In genomic region chr6:107488875-107489635, GRCh38 we compare ENCODE assay signal across 8 cellular contexts. TPM values are rescaled to one million over a fixed set of nuclear protein-coding genes. Genes with fewer than 3 reads are reported as not detected.
A peak's percentile ranks its signal among the peaks of the same experiment; 100 is the strongest.
DNase-seq lines count a peak whose midpoint lies in the region; ATAC-seq and TF ChIP-seq lines count a peak whose summit lies in the region.

No MANE protein-coding gene starts in this region.

- 1% methylated on average over 45 to 51 of the region's 51 CpGs for WGBS in body of pancreas, 2 donors

- H3K9me3 ChIP-seq in PC-9 (ENCODE audit: insufficient read depth, low read depth) (no peaks in the 10 kb centered on the region), body of pancreas (no peaks in the 10 kb centered on the region), iPS-18c (ENCODE audit: control insufficient read depth, insufficient read depth, low read length) (no peaks in the 10 kb centered on the region), gastrocnemius medialis (no peaks in the 10 kb centered on the region)

- H3K9me2 ChIP-seq in PC-9 (ENCODE audit: insufficient read depth) = no peaks in the 10 kb centered on the region

- no peaks in the 10 kb centered on the region for H4K20me1 ChIP-seq in PC-9 (ENCODE audit: insufficient read depth)

- POLR2A ChIA-PET in PC-9 (lab: Charles Lee; ENCODE audit: unreplicated experiment) = no interaction called here

- TF ChIP-seq POLR2A in body of pancreas (IDR thresholded peaks at IDR 0.05) (no peak), gastrocnemius medialis (IDR thresholded peaks at IDR 0.05) (peak; percentile 18 to 22)

- H3K36me3 ChIP-seq in PC-9 (ENCODE audit: low read depth) = no peaks in the 10 kb centered on the region
- H3K36me3 ChIP-seq in body of pancreas (replicated peaks in 1 of 2; ENCODE audit: insufficient read depth in 1 of 2, low read depth in 2 of 2) = no peaks in the 10 kb centered on the region
- no peaks in the 10 kb centered on the region for H3K36me3 ChIP-seq in gastrocnemius medialis

- DNase-seq in Ammon's horn (ENCODE audit: low spot score) (peak; percentile 48), PC-9 (peak in 1 of 2 experiments; percentile 3), body of pancreas (peak; percentile 16 to 29 (median 18)), gastrocnemius medialis (peak in 1 of 2 donors; percentile 25), GF-D8 (lab: John Stamatoyannopoulos, UW) (no peak)

- H3K79me2 ChIP-seq in PC-9 (ENCODE audit: low read depth) = no peaks in the 10 kb centered on the region

- H3K27me3 ChIP-seq in PC-9 (ENCODE audit: insufficient read depth, low read depth) (peaks cover 35% of the 10 kb centered on the region), body of pancreas (no peaks in the 10 kb centered on the region), gastrocnemius medialis (no peaks in the 10 kb centered on the region)

- peaks cover 5% of the 10 kb centered on the region; the same call in 1 of the 2 replicates for H3K4me1 ChIP-seq in PC-9 (replicated peaks; ENCODE audit: insufficient read depth)
- H3K4me1 ChIP-seq in body of pancreas = peaks cover 23% of the 10 kb centered on the region
- peaks cover 19 to 27% of the 10 kb centered on the region in 2 donors for H3K4me1 ChIP-seq in gastrocnemius medialis

- H3K4me2 ChIP-seq in PC-9 = peak overlapping the region; percentile 98

- no TSS peak for BruUV-seq in PC-9 (replicated peaks; lab: Mats Ljungman, UMichigan)

- H3K4me3 ChIP-seq in PC-9 = peak overlapping the region; percentile 58
- H3K4me3 ChIP-seq in body of pancreas = peak overlapping the region; percentile 14 to 21
- peak overlapping the region; percentile 79 for H3K4me3 ChIP-seq in iPS-18c (ENCODE audit: insufficient read depth, low read depth, low read length)
- H3K4me3 ChIP-seq in gastrocnemius medialis = peak overlapping the region; percentile 69 to 94 (median 84)

- in situ Hi-C loops in gastrocnemius medialis (cut with MboI; ENCODE audit: low sequenced_read_pairs in 4 of 4) = loop anchor here in 2 of 4 donors (25.0 kb wide), 1 partner anchor 173 kb away; no protein-coding TSS in a partner anchor

- TF ChIP-seq CTCF in PC-9 (conservative IDR thresholded peaks at IDR 0.05) (no peak), body of pancreas (IDR thresholded peaks at IDR 0.05) (no peak), gastrocnemius medialis (IDR thresholded peaks at IDR 0.05 in 4 of 5, conservative IDR thresholded peaks at IDR 0.05 in 1 of 5) (no peak)

- CTCF ChIA-PET in PC-9 (lab: Charles Lee) = no interaction called here

- peak; percentile 9 for ATAC-seq in GM19397 (IDR thresholded peaks at IDR 0.05; ENCODE audit: unreplicated experiment)
- peak; percentile 35 for ATAC-seq in body of pancreas
- no peak for ATAC-seq in gastrocnemius medialis
- ATAC-seq in GM21723 (IDR thresholded peaks at IDR 0.05; ENCODE audit: unreplicated experiment) = no peak

- no peaks in the 10 kb centered on the region for H3F3A ChIP-seq in PC-9 (ENCODE audit: insufficient read depth, low read depth)

- intact Hi-C loops in PC-9 (cut with micrococcal nuclease; ENCODE audit: unreplicated experiment) = no loop called here
- intact Hi-C loops in body of pancreas (cut with DNase I) = no loop called here
- intact Hi-C loops in gastrocnemius medialis (cut with DNase I; ENCODE audit: low total_unique reads) = loop anchor here (1.0 kb wide), 1 partner anchor 30 kb away; the partner anchor contains the start of gene PDSS2

- H2AFZ ChIP-seq in PC-9 = peak overlapping the region; percentile 89

- no peak overlapping the region for H3K27ac ChIP-seq in PC-9
- H3K27ac ChIP-seq in body of pancreas = peak overlapping the region in 3 of 4 donors; percentile 9 to 48 (median 24)
- H3K27ac ChIP-seq in gastrocnemius medialis = peak overlapping the region; percentile 90 to 95 (median 92)

RNA-seq across cellular contexts. Expression of gene SOBP, which starts 0.9 kb away (rescaled TPM):
- 0.22 TPM in 1 of 2 replicates, not detected in the other for total RNA-seq in PC-9 (2021)
- 1 to 10 TPM in 1 of 2 donors, under 1 TPM in 1; 0.66 to 3.1 TPM for total RNA-seq in body of pancreas
- 10 to 100 TPM in 3 of 4 donors, 1 to 10 TPM in 1; 3.8 to 32.5 (median 19.4) TPM for total RNA-seq in gastrocnemius medialis

RNA-seq across cellular contexts. Expression of gene PDSS2, which starts 29.7 kb away (rescaled TPM):
- total RNA-seq in PC-9 (2021) (17.2 and 17.8 TPM in 2 replicates), body of pancreas (10 to 100 TPM in 1 of 2 donors, 1 to 10 TPM in 1; 6.2 to 10.9 TPM), gastrocnemius medialis (10 to 100 TPM in 2 of 4 donors, 1 to 10 TPM in 2; 6.6 to 14.3 (median 10.0) TPM)

Comparison
In these comparisons a context has a peak if more than half of its experiments do, and no peak if none do; other contexts are left out.
1. ATAC-seq: peak in GM19397 (single experiment) and body of pancreas (single experiment); none in gastrocnemius medialis (0 of 2) and GM21723 (single experiment).
2. H3K4me3 ChIP-seq: peak in every context shown above with its lines; median percentile 84 in gastrocnemius medialis; 79 in iPS-18c; 58 in PC-9; 18 in body of pancreas.
3. POLR2A ChIP-seq: peak in gastrocnemius medialis (2 of 2); none in body of pancreas (0 of 3).